In the genomic region with DNA sequence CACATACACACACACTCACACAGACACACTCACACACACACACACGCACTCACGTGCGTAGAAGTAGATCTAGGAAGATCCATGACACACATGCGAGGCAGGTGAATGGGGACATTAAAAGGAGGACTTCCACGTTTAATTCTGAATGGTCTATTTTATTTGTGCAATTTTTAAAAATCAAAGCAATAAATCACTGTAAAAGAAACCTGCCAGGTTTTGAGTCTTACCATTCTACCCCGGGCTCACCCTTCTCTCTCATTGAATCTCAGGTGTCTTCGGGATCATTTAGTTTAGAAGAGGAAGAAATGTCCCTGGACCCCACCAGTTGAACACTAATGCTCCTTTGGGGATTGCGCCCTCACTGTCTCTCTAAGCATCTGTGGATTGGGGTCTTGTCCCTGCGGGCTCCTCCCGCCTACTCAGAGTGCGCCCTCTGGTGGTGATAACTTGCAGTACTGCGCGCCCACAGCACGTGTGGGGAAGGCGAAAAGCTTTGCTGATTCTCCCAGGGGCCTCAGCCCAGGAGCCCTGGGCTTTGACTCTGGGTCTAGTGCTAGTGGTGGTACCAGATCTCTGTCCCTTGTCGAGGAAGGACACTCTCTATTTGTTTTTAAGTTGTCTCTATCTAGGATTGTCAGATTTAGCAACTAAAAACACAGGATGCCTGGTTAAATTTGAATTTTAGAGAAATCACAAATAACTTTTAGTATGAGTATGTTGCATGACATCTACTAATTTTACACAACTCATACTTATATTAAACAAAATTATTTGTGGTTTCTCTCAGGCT, we compare ENCODE assay signal across 9 cellular contexts. TPM values are rescaled to one million over a fixed set of nuclear protein-coding genes. Genes with fewer than 3 reads are reported as not detected.
DNase-seq lines count a peak whose midpoint lies in the region; ATAC-seq and TF ChIP-seq lines count a peak whose summit lies in the region.
"Had no signal": no experiment of that assay in that cellular context is flagged by ENCODE, and none has a peak within 500 bp of the region (broad histone marks: within the 10 kb centered on the region; RNA-seq: fewer than 3 reads in every experiment).

No MANE protein-coding gene starts in this region.

- no peak for TF ChIP-seq POLR2A in IMR-90 (IDR thresholded peaks at IDR 0.05; ENCODE audit: low read depth, low read length)
- no peak for TF ChIP-seq POLR2A in ovary (IDR thresholded peaks at IDR 0.05)

- H2BK120ac ChIP-seq in IMR-90 (ENCODE audit: low read depth, low read length): peak overlapping the region; percentile 26

- peak overlapping the region; percentile 69; the same call in 1 of the 2 replicates for H2BK20ac ChIP-seq in IMR-90 (ENCODE audit: low read depth, low read length)

- peak; percentile 58 for TF ChIP-seq RAD21 in IMR-90 (IDR thresholded peaks at IDR 0.05; ENCODE audit: low read length)

- no peak overlapping the region for H3K18ac ChIP-seq in IMR-90 (ENCODE audit: low read depth, low read length)

- DNase-seq in ELF-1 (ENCODE audit: low read depth, low spot score) (peak; percentile 77), IMR-90 (peak; percentile 27), psoas muscle (no peak), ovary (no peak), NCI-H146 (lab: John Stamatoyannopoulos, UW) (no peak)
- peak; percentile 60 for DNase-seq in activated CD4-positive, alpha-beta memory T cell treated with anti-CD3 and anti-CD28 coated beads for 36 hours
- DNase-seq: naive B cell had no signal

- H3K4ac ChIP-seq in IMR-90 (ENCODE audit: low read depth, low read length): peak overlapping the region; percentile 46; the same call in 1 of the 2 replicates

- H3K23ac ChIP-seq in IMR-90 (ENCODE audit: low read depth, low read length): no peak overlapping the region

- no peaks in the 10 kb centered on the region for H3K79me1 ChIP-seq in IMR-90 (ENCODE audit: low read depth in 1 of 2, low read length in 2 of 2)

- no peak overlapping the region for H3K4me3 ChIP-seq in IMR-90 (ENCODE audit: insufficient read depth, low read depth, low read length)
- H3K4me3 ChIP-seq in psoas muscle: no peak overlapping the region
- no peak overlapping the region for H3K4me3 ChIP-seq in ovary

- peak overlapping the region; percentile 16 for H2AFZ ChIP-seq in IMR-90 (replicated peaks; ENCODE audit: low read length, poor library complexity)

- dilution Hi-C loops in IMR-90 (cut with HindIII; ENCODE audit: low sequenced_read_pairs, unreplicated experiment): no loop called here

- H3K4me3 Mint-ChIP-seq in activated CD4-positive, alpha-beta memory T cell treated with anti-CD3 and anti-CD28 coated beads for 36 hours: no peak overlapping the region
- H3K4me3 Mint-ChIP-seq: naive B cell had no signal

- H3K27ac Mint-ChIP-seq in activated CD4-positive, alpha-beta memory T cell treated with anti-CD3 and anti-CD28 coated beads for 36 hours: no peak overlapping the region
- H3K27ac Mint-ChIP-seq: naive B cell had no signal

- in situ Hi-C loops in IMR-90 (cut with MboI; ENCODE audit: low sequenced_read_pairs): loop anchor here (25.0 kb wide), 2 partner anchors 419 to 869 kb away; no protein-coding TSS in a partner anchor

- intact Hi-C loops in IMR-90 (cut with micrococcal nuclease): no loop called here
- intact Hi-C loops in activated CD4-positive, alpha-beta memory T cell treated with anti-CD3 and anti-CD28 coated beads for 36 hours (cut with micrococcal nuclease): no loop called here
- intact Hi-C loops in psoas muscle (cut with DNase I): no loop called here
- intact Hi-C loops in ovary (cut with DNase I): no loop called here

- H3K14ac ChIP-seq in IMR-90 (replicated peaks; ENCODE audit: low read depth, low read length): no peak overlapping the region; the same call in 1 of the 2 replicates

- H3K9me3 Mint-ChIP-seq in activated CD4-positive, alpha-beta memory T cell treated with anti-CD3 and anti-CD28 coated beads for 36 hours: peaks cover 35% of the 10 kb centered on the region

- WGBS in IMR-90 (ENCODE audit: extremely low coverage in 2 of 2, insufficient read length in 1 of 2), 2 experiments: no CpG with 5 or more reads among the region's 16 CpGs
- WGBS in psoas muscle, 3 donors: 65 to 67% (median 66%) methylated on average over 16 of the region's 16 CpGs
- 71 to 78% (median 71%) methylated on average over 16 of the region's 16 CpGs for WGBS in ovary, 3 donors

- H3K36me3 Mint-ChIP-seq in activated CD4-positive, alpha-beta memory T cell treated with anti-CD3 and anti-CD28 coated beads for 36 hours: peaks cover 12% of the 10 kb centered on the region

- H3K36me3 ChIP-seq in IMR-90 (ENCODE audit: control insufficient read depth, insufficient read depth, low read length) (no peaks in the 10 kb centered on the region), psoas muscle (ENCODE audit: insufficient read depth in 1 of 2, low read depth in 1 of 2) (no peaks in the 10 kb centered on the region), ovary (no peaks in the 10 kb centered on the region)

- no peak overlapping the region for H3K9ac ChIP-seq in IMR-90 (ENCODE audit: low read depth, low read length)

- POLR2A ChIA-PET in IMR-90 (lab: Charles Lee; ENCODE audit: unreplicated experiment): interaction anchor here (0.5 kb wide), 1 partner anchor 104 kb away, joined by 4 read pairs; no protein-coding TSS in a partner anchor
- POLR2A ChIA-PET in activated CD4-positive, alpha-beta memory T cell treated with anti-CD3 and anti-CD28 coated beads for 36 hours (lab: Charles Lee): no interaction called here

- CTCF ChIA-PET in IMR-90 (lab: Yijun Ruan, JAX): interaction anchor here (0.5 to 1.5 kb wide), 7 partner anchors 15 to 290 kb away, joined by 3 to 4 read pairs (median 3); no protein-coding TSS in a partner anchor
- CTCF ChIA-PET in activated CD4-positive, alpha-beta memory T cell treated with anti-CD3 and anti-CD28 coated beads for 36 hours (lab: Charles Lee): interaction anchor here (0.6 to 3.0 kb wide), 4 partner anchors 8 to 354 kb away, joined by 3 to 13 read pairs (median 5); no protein-coding TSS in a partner anchor

- peak overlapping the region; percentile 5 for H2AK9ac ChIP-seq in IMR-90 (replicated peaks; ENCODE audit: low read depth, low read length, poor library complexity)

- 0 out of 3 replicates have a peak overlapping the region, but pooled peaks have one; percentile 30 for H2BK15ac ChIP-seq in IMR-90 (ENCODE audit: low read depth, low read length)

- H4K91ac ChIP-seq in IMR-90 (ENCODE audit: insufficient read depth, low read depth, low read length): no peak overlapping the region

- TF ChIP-seq CTCF in IMR-90 (conservative IDR thresholded peaks at IDR 0.05; ENCODE audit: low read depth, low read length) (peak; percentile 67), psoas muscle (IDR thresholded peaks at IDR 0.05) (peak; percentile 61), ovary (IDR thresholded peaks at IDR 0.05) (no peak)

- ATAC-seq in IMR-90 (ENCODE audit: low read depth) (peak; percentile 60), esophagus mucosa (peak; percentile 37), psoas muscle (peak in 2 of 4 donors; percentile 59 to 70), HG03025 (IDR thresholded peaks at IDR 0.05; ENCODE audit: low FRiP score, unreplicated experiment) (no peak)

- peaks cover 8% of the 10 kb centered on the region; the same call in 1 of the 2 replicates for H3K9me1 ChIP-seq in IMR-90 (ENCODE audit: insufficient read depth, low read length)

- H3K27ac ChIP-seq in IMR-90 (ENCODE audit: insufficient read depth, low read length) (peak overlapping the region; percentile 55; the same call in 1 of the 2 replicates), psoas muscle (no peak overlapping the region), ovary (no peak overlapping the region)

- H3K4me1 Mint-ChIP-seq in activated CD4-positive, alpha-beta memory T cell treated with anti-CD3 and anti-CD28 coated beads for 36 hours (ENCODE audit: low read depth): no peaks in the 10 kb centered on the region

- no peak for TF ChIP-seq EP300 in ovary (IDR thresholded peaks at IDR 0.05)

- BruUV-seq in IMR-90 (replicated peaks; lab: Mats Ljungman, UMichigan): no TSS peak

- H3K27me3 ChIP-seq in IMR-90 (ENCODE audit: control insufficient read depth, insufficient read depth, low read length) (no peaks in the 10 kb centered on the region), psoas muscle (ENCODE audit: insufficient read depth in 3 of 3, low read length in 2 of 3) (no peaks in the 10 kb centered on the region), ovary (no peaks in the 10 kb centered on the region)

- no peak overlapping the region for H3K56ac ChIP-seq in IMR-90 (ENCODE audit: extremely low read depth, insufficient read depth, low read length)

- H3K4me1 ChIP-seq in IMR-90 (ENCODE audit: control insufficient read depth, insufficient read depth, low read length) (peaks cover 11% of the 10 kb centered on the region; the same call in 1 of the 2 replicates), psoas muscle (no peaks in the 10 kb centered on the region), ovary (ENCODE audit: insufficient read depth) (peaks cover 6% of the 10 kb centered on the region)

- H4K5ac ChIP-seq in IMR-90 (ENCODE audit: low read depth, low read length): no peak overlapping the region; the same call in 1 of the 2 replicates

- no peak overlapping the region; a peak in 2 of 4 replicates for H4K8ac ChIP-seq in IMR-90 (ENCODE audit: low read depth in 2 of 2, low read length in 2 of 2)

- no peak overlapping the region for H3K4me2 ChIP-seq in IMR-90 (ENCODE audit: low read depth, low read length)

- H2AK5ac ChIP-seq in IMR-90 (ENCODE audit: low read depth, low read length): peak overlapping the region; percentile 82; the same call in 1 of the 2 replicates

- H3K9me3 ChIP-seq in IMR-90 (ENCODE audit: control insufficient read depth, insufficient read depth, low read length): peaks cover 7% of the 10 kb centered on the region
- H3K9me3 ChIP-seq in psoas muscle: peaks cover 8% of the 10 kb centered on the region
- no peaks in the 10 kb centered on the region for H3K9me3 ChIP-seq in ovary

- peaks cover 4% of the 10 kb centered on the region for H3K27me3 Mint-ChIP-seq in activated CD4-positive, alpha-beta memory T cell treated with anti-CD3 and anti-CD28 coated beads for 36 hours

- H2BK5ac ChIP-seq in IMR-90 (ENCODE audit: low read depth, low read length, poor library complexity, severe bottlenecking): no peak overlapping the region

- H4K20me1 ChIP-seq in IMR-90 (ENCODE audit: insufficient read depth, low read length): no peaks in the 10 kb centered on the region

TF ChIP-seq in IMR-90, 13 proteins besides CTCF, POLR2A, EP300 and RAD21 (continues in another document):
- 0 out of 2 replicates have a peak, but pooled peaks have one; percentile 15 for TF ChIP-seq MXI1 (IDR thresholded peaks at IDR 0.05; ENCODE audit: borderline replicate concordance, low read depth, low read length)
- TF ChIP-seq BHLHE40 (IDR thresholded peaks at IDR 0.05; ENCODE audit: low read depth, low read length): peak; percentile 84; the same call in 1 of the 2 replicates

RNA-seq across cellular contexts. Expression of gene BOD1, which starts 34.8 kb away (rescaled TPM):
- total RNA-seq in IMR-90 (2012; rRNA removed) (71.7 and 74.7 TPM in 2 replicates), esophagus mucosa (24.3 TPM), psoas muscle (100 to 1,000 TPM in 2 of 4 donors, 10 to 100 TPM in 2; 57.0 to 120 (median 99.6) TPM), ovary (10 to 100 TPM; 45.8 to 63.0 (median 60.4) TPM)
- polyA plus RNA-seq in IMR-90 (2012; rRNA removed) (48.5 and 57.9 TPM in 2 replicates), psoas muscle (100 to 1,000 TPM; 130 to 295 (median 172) TPM), ovary (10 to 100 TPM; 63.0 to 76.1 TPM)
- polyA plus RNA-seq in IMR-90 (2012; cell fraction: cytosol; rRNA removed): 24.1 and 26.3 TPM in 2 replicates
- 36.9 and 116 TPM in 2 replicates for polyA plus RNA-seq in IMR-90 (2012; cell fraction: nucleus; rRNA removed; ENCODE audit: low replicate concordance)
- total RNA-seq in activated CD4-positive, alpha-beta memory T cell treated with anti-CD3 and anti-CD28 coated beads for 36 hours: 10 to 100 TPM; 23.9 to 28.6 TPM

Comparison
In these comparisons a context has a peak if more than half of its experiments do, and no peak if none do; other contexts are left out.
1. DNase-seq: peak in ELF-1 (single experiment), IMR-90 (single experiment) and activated CD4-positive, alpha-beta memory T cell treated with anti-CD3 and anti-CD28 coated beads for 36 hours (single experiment); none in psoas muscle (0 of 2), ovary (0 of 5) and NCI-H146 (single experiment).
2. CTCF ChIP-seq: peak in IMR-90 (single experiment) and psoas muscle (single experiment); none in ovary (0 of 3).